Comparison of ENCODE assay signal across 22 cellular contexts in the genomic region with DNA sequence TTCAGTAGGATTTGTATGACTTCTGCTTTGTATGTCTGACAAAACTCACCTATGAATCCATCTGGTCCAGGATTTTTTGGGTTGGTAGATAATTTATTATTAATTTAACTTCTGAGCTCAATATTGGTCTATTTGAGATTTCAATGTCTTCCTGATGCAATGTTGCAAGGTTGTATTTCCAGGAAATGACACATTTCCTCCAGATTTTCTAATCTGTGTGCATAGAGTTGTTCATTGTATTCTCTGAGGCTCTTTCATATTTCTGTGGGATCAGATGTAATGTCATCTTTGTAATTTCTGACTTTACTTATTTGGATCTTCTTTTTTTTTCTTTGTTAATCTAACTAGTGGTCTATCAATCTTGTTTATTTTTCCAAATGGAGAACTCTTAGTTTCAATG.
DNase-seq lines count a peak whose midpoint lies in the region; ATAC-seq, FAIRE-seq and TF ChIP-seq lines count a peak whose summit lies in the region.
"Had no signal": no experiment of that assay in that cellular context is flagged by ENCODE, and none has a peak within 500 bp of the region (broad histone marks: within the 10 kb centered on the region; RNA-seq: fewer than 3 reads in every experiment).

No MANE protein-coding gene starts in this region.

- H3K27me3 ChIP-seq in bronchial epithelial cell (ENCODE audit: control insufficient read depth, insufficient read depth, low read length) (no peaks in the 10 kb centered on the region), sigmoid colon (no peaks in the 10 kb centered on the region)

- peak overlapping the region; percentile 54 for H3K27ac ChIP-seq in epithelial cell of prostate
- no peak overlapping the region for H3K27ac ChIP-seq in sigmoid colon

- H3K4me3 ChIP-seq in bronchial epithelial cell (ENCODE audit: low read depth, low read length) (no peak overlapping the region), sigmoid colon (no peak overlapping the region)

- peak; percentile 64 for DNase-seq in HT1080 (ENCODE audit: low read depth)
- DNase-seq in bronchial epithelial cell (ENCODE audit: low read depth): peak; percentile 55
- no peak for DNase-seq in epithelial cell of prostate (ENCODE audit: low read depth, low spot score)
- no peak for DNase-seq in activated T-cell treated with anti-CD3 and anti-CD28 coated beads, Interleukin-2, amount 50 U/mL, for 1 hour
- DNase-seq in sigmoid colon: no peak
- no peak for DNase-seq in Kasumi-1 (lab: John Stamatoyannopoulos, UW)
- DNase-seq: CD4-positive, CD25-positive, alpha-beta regulatory T cell; DND-41; GOT3; MM.1S; NCI-H1048; NCI-H1417 treated with DMSO at 0.1 percent for 48 hours; NCI-H187; NCI-H446; NCI-H526; RPMI8226; SIG-M5; T-cell had no signal

- TF ChIP-seq CTCF in bronchial epithelial cell (IDR thresholded peaks at IDR 0.05; ENCODE audit: insufficient read depth, low read length, severe bottlenecking) (no peak), sigmoid colon (IDR thresholded peaks at IDR 0.05) (no peak)

- no peak for FAIRE-seq in bronchial epithelial cell (lab: Jason Lieb, UNC)
- FAIRE-seq: GM12891 had no signal

- H3K36me3 ChIP-seq in bronchial epithelial cell (ENCODE audit: control insufficient read depth, insufficient read depth, low read length): no peaks in the 10 kb centered on the region
- no peaks in the 10 kb centered on the region for H3K36me3 ChIP-seq in sigmoid colon

- TF ChIP-seq POLR2A in sigmoid colon (IDR thresholded peaks at IDR 0.05): no peak

- intact Hi-C loops in sigmoid colon (cut with DNase I): no loop called here

- peaks cover 0 to 3% (median 0%) of the 10 kb centered on the region in 4 donors for H3K4me1 ChIP-seq in sigmoid colon

- no peak for TF ChIP-seq EP300 in sigmoid colon (IDR thresholded peaks at IDR 0.05)

- ATAC-seq in HG03565 (IDR thresholded peaks at IDR 0.05; ENCODE audit: unreplicated experiment): no peak
- ATAC-seq: HCT116, SK-N-SH treated with all-trans-retinoic acid at 6 μM for 48 hours, T-cell had no signal

- no peaks in the 10 kb centered on the region for H3K9me3 ChIP-seq in sigmoid colon

Comparison
In these comparisons a context has a peak if more than half of its experiments do, and no peak if none do; other contexts are left out.
1. DNase-seq: peak in HT1080 (single experiment) and bronchial epithelial cell (single experiment); none in epithelial cell of prostate (single experiment), activated T-cell treated with anti-CD3 and anti-CD28 coated beads, Interleukin-2, amount 50 U/mL, for 1 hour (single experiment), sigmoid colon (single experiment) and Kasumi-1 (0 of 2).